Comparison of ENCODE assay signal across 16 cellular contexts in genomic region chr6:14444296-14444993, GRCh38.
"Had no signal": no experiment of that assay in that cellular context is flagged by ENCODE, and none has a peak within 500 bp of the region (broad histone marks: within the 10 kb centered on the region; RNA-seq: fewer than 3 reads in every experiment).

No MANE protein-coding gene starts in this region.

- ATAC-seq: activated T-cell treated with anti-CD3 and anti-CD28 coated beads, Interleukin-2, amount 50 U/mL, for 4 hours; lower lobe of right lung; naive thymus-derived CD4-positive, alpha-beta T cell; right cardiac atrium had no signal

- H3K27ac Mint-ChIP-seq: activated naive CD8-positive, alpha-beta T cell treated with anti-CD3 and anti-CD28 coated beads, Interleukin-2, amount 10 ng/mL, durations not matched to agents 7 days and 5 days; dendritic cell treated with granulocyte-macrophage colony-stimulating factor and Interleukin-4, amounts not matched to agents 40 ng/mL and 50 ng/mL, for 4 days; T-helper 1 cell treated with Interleukin-12 subunit alpha and Interleukin-12 subunit beta and Interleukin-4 antibody, amounts not matched to agents 30 μg/mL and 1 μg/mL, for 36 hours had no signal

- H3K4me3 ChIP-seq: lower lobe of right lung had no signal

- H3K4me1 ChIP-seq: lower lobe of right lung had no signal

- DNase-seq: activated CD4-positive, alpha-beta T cell treated with anti-CD3 and anti-CD28 coated beads, Interleukin-2, amount 50 U/mL, for 4 hours; activated CD4-positive, CD25-positive, alpha-beta regulatory T cell; activated effector memory CD4-positive, alpha-beta T cell treated with anti-CD3 and anti-CD28 coated beads, Interleukin-2, amount 50 U/mL, for 16 hours; activated naive CD8-positive, alpha-beta T cell treated with anti-CD3 and anti-CD28 coated beads, Interleukin-2, amount 10 ng/mL, durations not matched to agents 7 days and 5 days; activated T-cell treated with anti-CD3 and anti-CD28 coated beads, Interleukin-2, amount 50 U/mL, for 4 hours; anterior cingulate cortex; cerebellar nuclear complex; lower lobe of right lung; naive thymus-derived CD4-positive, alpha-beta T cell; right cardiac atrium; stimulated activated naive CD4-positive, alpha-beta T cell; substantia nigra; trophoblast cell had no signal

- H3K4me3 Mint-ChIP-seq: activated naive CD8-positive, alpha-beta T cell treated with anti-CD3 and anti-CD28 coated beads, Interleukin-2, amount 10 ng/mL, durations not matched to agents 7 days and 5 days; activated T-cell treated with anti-CD3 and anti-CD28 coated beads, Interleukin-2, amount 50 U/mL, for 4 hours; dendritic cell treated with granulocyte-macrophage colony-stimulating factor and Interleukin-4, amounts not matched to agents 40 ng/mL and 50 ng/mL, for 4 days; naive thymus-derived CD4-positive, alpha-beta T cell; T-helper 1 cell treated with Interleukin-12 subunit alpha and Interleukin-12 subunit beta and Interleukin-4 antibody, amounts not matched to agents 30 μg/mL and 1 μg/mL, for 36 hours had no signal

- H3K9me3 ChIP-seq: lower lobe of right lung had no signal

- H3K36me3 ChIP-seq: lower lobe of right lung had no signal

- H3K27ac ChIP-seq: lower lobe of right lung had no signal

- H3K27me3 Mint-ChIP-seq: progenitor cell of endocrine pancreas had no signal
